ENCODE assay signal across 21 cellular contexts in genomic region chr1:36851087-36851486, GRCh38.
DNase-seq lines count a peak whose midpoint lies in the region; ATAC-seq, FAIRE-seq and TF ChIP-seq lines count a peak whose summit lies in the region.
"Had no signal": no experiment of that assay in that cellular context is flagged by ENCODE, and none has a peak within 500 bp of the region (broad histone marks: within the 10 kb centered on the region; RNA-seq: fewer than 3 reads in every experiment).

No MANE protein-coding gene starts in this region.

- ATAC-seq in HG03196 (IDR thresholded peaks at IDR 0.05; ENCODE audit: unreplicated experiment) = no peak

- no peak for TF ChIP-seq POLR2A in H1 (IDR thresholded peaks at IDR 0.05; ENCODE audit: control extremely low read depth in 1 of 2, low read depth in 2 of 2, low read length in 2 of 2)

- H3K4me1 ChIP-seq in H1 (replicated peaks in 1 of 4; ENCODE audit: control insufficient read depth in 3 of 4, insufficient read depth in 4 of 4, low read length in 3 of 4) = peaks cover 12 to 25% (median 20%) of the 10 kb centered on the region in 4 experiments
- H3K4me1 ChIP-seq: BLaER1, Caco-2 had no signal

- H3K23me2 ChIP-seq in H1 (ENCODE audit: low read depth, low read length) = no peaks in the 10 kb centered on the region

- H3K79me1 ChIP-seq in H1 (ENCODE audit: low read depth, low read length) = no peaks in the 10 kb centered on the region

- no peak overlapping the region for H2BK20ac ChIP-seq in H1 (ENCODE audit: low read length)

- no peak overlapping the region for H3K18ac ChIP-seq in H1 (ENCODE audit: extremely low read depth, low read length)

- no peaks in the 10 kb centered on the region for H3K27me3 ChIP-seq in H1 (replicated peaks in 1 of 4; ENCODE audit: control insufficient read depth in 3 of 4, extremely low read depth in 1 of 4, insufficient read depth in 3 of 4, low read length in 3 of 4)
- H3K27me3 ChIP-seq: BLaER1 had no signal

- TF ChIP-seq RAD21 in H1 (IDR thresholded peaks at IDR 0.05 in 1 of 2, conservative IDR thresholded peaks at IDR 0.05 in 1 of 2; ENCODE audit: low read depth in 2 of 2, low read length in 2 of 2) = no peak

- H3K27ac ChIP-seq in H1 (ENCODE audit: low read depth, low read length) = no peak overlapping the region
- H3K27ac ChIP-seq: 22Rv1, BLaER1 had no signal

- no peak overlapping the region for H2BK120ac ChIP-seq in H1 (replicated peaks; ENCODE audit: low read depth, low read length)

- TF ChIP-seq CTCF in H1 (IDR thresholded peaks at IDR 0.05; ENCODE audit: control extremely low read depth in 1 of 3, insufficient read depth in 1 of 3, low read depth in 1 of 3, low read length in 3 of 3) = no peak

- no peaks in the 10 kb centered on the region for H4K20me1 ChIP-seq in H1 (replicated peaks in 1 of 2; ENCODE audit: control insufficient read depth in 1 of 2, insufficient read depth in 2 of 2, low read length in 2 of 2)
- H4K20me1 ChIP-seq: BLaER1 had no signal

- H3K4me2 ChIP-seq in H1 (ENCODE audit: insufficient read depth in 1 of 2, low read depth in 2 of 2, low read length in 2 of 2) = no peak overlapping the region
- H3K4me2 ChIP-seq: BLaER1 had no signal

- H3K56ac ChIP-seq in H1 (replicated peaks; ENCODE audit: insufficient read length, low read depth, low read length) = no peak overlapping the region

- TF ChIP-seq EP300 in H1 (IDR thresholded peaks at IDR 0.05; ENCODE audit: borderline replicate concordance in 1 of 2, low read depth in 2 of 2, low read length in 2 of 2) = no peak

- H2AK5ac ChIP-seq in H1 (ENCODE audit: low read depth, low read length) = no peak overlapping the region

- H3K79me2 ChIP-seq in H1 (ENCODE audit: control insufficient read depth in 1 of 2, insufficient read depth in 2 of 2, low read length in 2 of 2) = no peaks in the 10 kb centered on the region

- H3K4me3 ChIP-seq in H1 (ENCODE audit: extremely low read depth in 1 of 4, insufficient read depth in 2 of 4, low read depth in 3 of 4, low read length in 4 of 4) = no peak overlapping the region
- H3K4me3 ChIP-seq: BLaER1 had no signal

- peak overlapping the region; percentile 4; the same call in 1 of the 2 replicates for H4K8ac ChIP-seq in H1 (ENCODE audit: extremely low read depth, insufficient read depth, low read length)

- no peak overlapping the region for H4K5ac ChIP-seq in H1 (ENCODE audit: insufficient read length, low read depth, low read length)

- no peak overlapping the region for H4K91ac ChIP-seq in H1 (replicated peaks; ENCODE audit: insufficient read length, low read length)

- H3K23ac ChIP-seq in H1 (ENCODE audit: insufficient read length) = no peak overlapping the region

- no peak overlapping the region for H2BK5ac ChIP-seq in H1 (ENCODE audit: low read depth, low read length)

- CTCF ChIA-PET in H1 (lab: Charles Lee; ENCODE audit: partially characterized antibody) = interaction anchor here (1.2 to 15.3 kb wide), 5 partner anchors 10 to 88 kb away, joined by 3 to 211 read pairs (median 4); no protein-coding TSS in a partner anchor

- no peak overlapping the region for H2AFZ ChIP-seq in H1 (ENCODE audit: low read length)

- no peak overlapping the region for H3K14ac ChIP-seq in H1 (ENCODE audit: insufficient read length)

- 86% methylated on average over 6 of the region's 6 CpGs; no CpG with 5 or more reads in 1 of the 2 experiments for WGBS in H1 (ENCODE audit: extremely low coverage in 1 of 2, insufficient coverage in 1 of 2, insufficient read length in 1 of 2, insufficient replicate concordance in 2 of 2, low coverage in 1 of 2, low lambda C conversion rate in 2 of 2, missing lambda C conversion rate in 1 of 2), 2 experiments

- no peak for FAIRE-seq in H1 (lab: Jason Lieb, UNC)
- FAIRE-seq: GM12891, RCC 7860 had no signal

- DNase-seq in NCI-H1092 (lab: John Stamatoyannopoulos, UW) (peak; percentile 87), NCI-H1092 treated with DMSO at 0.1 percent for 48 hours (lab: John Stamatoyannopoulos, UW) (no peak), NCI-H146 (lab: John Stamatoyannopoulos, UW) (peak; percentile 50), NCI-H524 (lab: John Stamatoyannopoulos, UW) (peak; percentile 95 to 96), H1 (ENCODE audit: low read depth in 1 of 2, low spot score in 2 of 2) (no peak), dedifferentiated amniotic fluid mesenchymal stem cell (ENCODE audit: extremely low spot score) (no peak)
- no peak for DNase-seq in activated naive CD4-positive, alpha-beta T cell (lab: John Stamatoyannopoulos, UW)
- DNase-seq: ACHN; Caco-2; CD4-positive, alpha-beta memory T cell; DMS153; KBM-7; MM.1S; NCI-H1048; OCI-M1; T-helper 9 cell had no signal

- no peak overlapping the region for H2BK12ac ChIP-seq in H1 (ENCODE audit: low read depth, low read length)

- POLR2A ChIA-PET in H1 (lab: Charles Lee; ENCODE audit: partially characterized antibody) = interaction anchor here (0.6 to 1.5 kb wide), 3 partner anchors 10 to 624 kb away, joined by 3 read pairs; partner anchors contain the start of gene ZC3H12A

- no peaks in the 10 kb centered on the region for H3K36me3 ChIP-seq in H1 (ENCODE audit: control insufficient read depth in 2 of 4, insufficient read depth in 4 of 4, low read length in 3 of 4)
- H3K36me3 ChIP-seq: BLaER1 had no signal

- no peak overlapping the region for H2BK15ac ChIP-seq in H1 (ENCODE audit: low read length)

- no peak overlapping the region for H3K4ac ChIP-seq in H1 (replicated peaks; ENCODE audit: insufficient read length, low read depth, low read length)

- no peak overlapping the region for H3K9ac ChIP-seq in H1 (replicated peaks in 1 of 4; ENCODE audit: extremely low read depth in 1 of 4, low read depth in 3 of 4, low read length in 3 of 4)
- H3K9ac ChIP-seq: BLaER1 had no signal

- H3K9me3 ChIP-seq in H1 (ENCODE audit: insufficient read depth in 2 of 2, low read depth in 1 of 2, low read length in 1 of 2) = no peaks in the 10 kb centered on the region
- H3K9me3 ChIP-seq: BLaER1, Caco-2 had no signal

TF ChIP-seq in H1, 55 proteins besides CTCF, POLR2A, EP300 and RAD21:
- TF ChIP-seq JUN (IDR thresholded peaks at IDR 0.05; ENCODE audit: low read depth, low read length) (no peak), CBX5 (IDR thresholded peaks at IDR 0.05; ENCODE audit: low read depth, low read length) (no peak), KDM4A (IDR thresholded peaks at IDR 0.05; ENCODE audit: low read depth, low read length, severe bottlenecking) (no peak), CTBP2 (IDR thresholded peaks at IDR 0.05; ENCODE audit: borderline replicate concordance, insufficient read depth, insufficient read length, low read length) (no peak), KDM1A (IDR thresholded peaks at IDR 0.05; ENCODE audit: borderline replicate concordance, low read length) (no peak), RXRA (IDR thresholded peaks at IDR 0.05; ENCODE audit: insufficient read depth, low read depth, low read length) (no peak), SP1 (IDR thresholded peaks at IDR 0.05; ENCODE audit: low read depth, low read length) (no peak), SIN3A (conservative IDR thresholded peaks at IDR 0.05 in 1 of 2, IDR thresholded peaks at IDR 0.05 in 1 of 2; ENCODE audit: low read depth in 1 of 2, low read length in 2 of 2) (no peak)
- TF ChIP-seq, protein P1, sequence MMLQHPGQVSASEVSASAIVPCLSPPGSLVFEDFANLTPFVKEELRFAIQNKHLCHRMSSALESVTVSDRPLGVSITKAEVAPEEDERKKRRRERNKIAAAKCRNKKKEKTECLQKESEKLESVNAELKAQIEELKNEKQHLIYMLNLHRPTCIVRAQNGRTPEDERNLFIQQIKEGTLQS (IDR thresholded peaks at IDR 0.05; ENCODE audit: insufficient read depth, low read depth, low read length) = no peak
TF ChIP-seq in H1: peak in this region for 0.

Comparison
In these comparisons a context has a peak if more than half of its experiments do, and no peak if none do; other contexts are left out.
1. DNase-seq: peak in NCI-H1092 (single experiment), NCI-H146 (single experiment) and NCI-H524 (2 of 2); none in NCI-H1092 treated with DMSO at 0.1 percent for 48 hours (single experiment), H1 (0 of 2), activated naive CD4-positive, alpha-beta T cell (0 of 4) and dedifferentiated amniotic fluid mesenchymal stem cell (single experiment).